Comparison of ENCODE assay signal across 8 cellular contexts in genomic region chr11:66277475-66278391, GRCh38. TPM values are rescaled to one million over a fixed set of nuclear protein-coding genes. Genes with fewer than 3 reads are reported as not detected.
A peak's percentile ranks its signal among the peaks of the same experiment; 100 is the strongest.
DNase-seq lines count a peak whose midpoint lies in the region; ATAC-seq and TF ChIP-seq lines count a peak whose summit lies in the region.

Gene CNIH2, plus strand, starts transcription at chr11:66278175. Its CDS starts 282 bp downstream, at chr11:66278457.

- peak within 1 kb of the TSS; percentile 48 for H3K27ac Mint-ChIP-seq in activated T-helper 1 cell treated with anti-CD3 and anti-CD28 coated beads, Interleukin-12 subunit alpha, Interleukin-12 subunit beta, Interleukin-2, Interleukin-4 antibody, amounts not matched to agents 30 ng/mL and 10 ng/mL and 1 ng/mL, durations not matched to agents 14 hours and 24 hours and 36 hours

- H3K36me3 ChIP-seq in heart left ventricle, result peaks cover 4 to 39% (median 36%) of the 10 kb centered on the region in 9 donors

- peak in 2 of 4 donors; percentile 7 to 27 for ATAC-seq in heart left ventricle
- ATAC-seq in GM18861 (IDR thresholded peaks at IDR 0.05; ENCODE audit: unreplicated experiment), result no peak

- peaks cover 20% of the 10 kb centered on the region for H3K36me3 Mint-ChIP-seq in activated T-helper 1 cell treated with anti-CD3 and anti-CD28 coated beads, Interleukin-12 subunit alpha, Interleukin-12 subunit beta, Interleukin-2, Interleukin-4 antibody, amounts not matched to agents 30 ng/mL and 10 ng/mL and 1 ng/mL, durations not matched to agents 14 hours and 24 hours and 36 hours (ENCODE audit: low read depth)

- H3K4me3 ChIP-seq in heart left ventricle, result peak within 1 kb of the TSS in 9 of 12 donors; percentile 22 to 53 (median 41)
- H3K4me3 ChIP-seq in skeletal muscle cell (ENCODE audit: low read depth, low read length), result peak within 1 kb of the TSS; percentile 38

- TF ChIP-seq POLR2A in heart left ventricle (IDR thresholded peaks at IDR 0.05), result peak in 1 of 2 donors; percentile 19

- 5 to 34% (median 7%) methylated on average over 10 to 89 of the region's 89 CpGs for WGBS in heart left ventricle, 4 donors

- H3K9me3 Mint-ChIP-seq in activated T-helper 1 cell treated with anti-CD3 and anti-CD28 coated beads, Interleukin-12 subunit alpha, Interleukin-12 subunit beta, Interleukin-2, Interleukin-4 antibody, amounts not matched to agents 30 ng/mL and 10 ng/mL and 1 ng/mL, durations not matched to agents 14 hours and 24 hours and 36 hours, result no peaks in the 10 kb centered on the region

- intact Hi-C loops in activated T-helper 1 cell treated with anti-CD3 and anti-CD28 coated beads, Interleukin-12 subunit alpha, Interleukin-12 subunit beta, Interleukin-2, Interleukin-4 antibody, amounts not matched to agents 30 ng/mL and 10 ng/mL and 1 ng/mL, durations not matched to agents 14 hours and 24 hours and 36 hours (cut with micrococcal nuclease), result loop anchor here (1.0 kb wide), 1 partner anchor 9 kb away; the partner anchor contains the start of gene RAB1B
- intact Hi-C loops in heart left ventricle (cut with DNase I), result no loop called here

- no peak for TF ChIP-seq CTCF in heart left ventricle (IDR thresholded peaks at IDR 0.05)

- peaks cover 10% of the 10 kb centered on the region for H3K27me3 Mint-ChIP-seq in activated T-helper 1 cell treated with anti-CD3 and anti-CD28 coated beads, Interleukin-12 subunit alpha, Interleukin-12 subunit beta, Interleukin-2, Interleukin-4 antibody, amounts not matched to agents 30 ng/mL and 10 ng/mL and 1 ng/mL, durations not matched to agents 14 hours and 24 hours and 36 hours (ENCODE audit: insufficient read depth)

- peak within 1 kb of the TSS; percentile 61 for H3K4me3 Mint-ChIP-seq in activated T-helper 1 cell treated with anti-CD3 and anti-CD28 coated beads, Interleukin-12 subunit alpha, Interleukin-12 subunit beta, Interleukin-2, Interleukin-4 antibody, amounts not matched to agents 30 ng/mL and 10 ng/mL and 1 ng/mL, durations not matched to agents 14 hours and 24 hours and 36 hours

- peaks cover 13% of the 10 kb centered on the region for H3K4me1 Mint-ChIP-seq in activated T-helper 1 cell treated with anti-CD3 and anti-CD28 coated beads, Interleukin-12 subunit alpha, Interleukin-12 subunit beta, Interleukin-2, Interleukin-4 antibody, amounts not matched to agents 30 ng/mL and 10 ng/mL and 1 ng/mL, durations not matched to agents 14 hours and 24 hours and 36 hours (ENCODE audit: low read depth)

- H3K27me3 ChIP-seq in heart left ventricle, result no peaks in the 10 kb centered on the region

- H3K4me1 ChIP-seq in heart left ventricle, result peaks cover 0 to 22% (median 13%) of the 10 kb centered on the region in 12 donors

- DNase-seq in DMS79 treated with DMSO at 0.1 percent for 48 hours (lab: John Stamatoyannopoulos, UW), result peak; percentile 73
- DNase-seq in DMS79 (lab: John Stamatoyannopoulos, UW), result no peak
- DNase-seq in NCI-H1105 treated with DMSO at 0.1 percent for 48 hours (lab: John Stamatoyannopoulos, UW), result peak; percentile 30
- peak; percentile 51 for DNase-seq in activated T-helper 1 cell treated with anti-CD3 and anti-CD28 coated beads, Interleukin-12 subunit alpha, Interleukin-12 subunit beta, Interleukin-2, Interleukin-4 antibody, amounts not matched to agents 30 ng/mL and 10 ng/mL and 1 ng/mL, durations not matched to agents 14 hours and 24 hours and 36 hours (ENCODE audit: low spot score)
- DNase-seq in heart left ventricle, result no peak
- no peak for DNase-seq in skeletal muscle cell (ENCODE audit: low read depth)
- DNase-seq in SK-N-DZ (ENCODE audit: low spot score), result no peak

- peak within 1 kb of the TSS in 4 of 12 donors; percentile 13 to 80 (median 28) for H3K27ac ChIP-seq in heart left ventricle

- H3K9me3 ChIP-seq in heart left ventricle, result no peaks in the 10 kb centered on the region

RNA-seq across cellular contexts. Expression of gene CNIH2, which starts in this region (rescaled TPM):
- total RNA-seq in activated T-helper 1 cell treated with anti-CD3 and anti-CD28 coated beads, Interleukin-12 subunit alpha, Interleukin-12 subunit beta, Interleukin-2, Interleukin-4 antibody, amounts not matched to agents 30 ng/mL and 10 ng/mL and 1 ng/mL, durations not matched to agents 14 hours and 24 hours and 36 hours, result 1.7 and 1.8 TPM in 2 replicates
- under 1 TPM in 2 of 9 donors, not detected in 7; 0.25 to 0.40 TPM for total RNA-seq in heart left ventricle
- polyA plus RNA-seq in heart left ventricle, result under 1 TPM in 1 of 2 donors, not detected in 1; 0.08 TPM
- polyA plus RNA-seq in SK-N-DZ (2014; cell fraction: cytosol; rRNA removed), result 9.1 and 13.5 TPM in 2 replicates
- polyA plus RNA-seq in SK-N-DZ (2014; cell fraction: nucleus; rRNA removed), result 9.0 and 14.4 TPM in 2 replicates

Comparison
In these comparisons a context has a peak if more than half of its experiments do, and no peak if none do; other contexts are left out.
1. DNase-seq: peak in DMS79 treated with DMSO at 0.1 percent for 48 hours (single experiment), NCI-H1105 treated with DMSO at 0.1 percent for 48 hours (single experiment) and activated T-helper 1 cell treated with anti-CD3 and anti-CD28 coated beads, Interleukin-12 subunit alpha, Interleukin-12 subunit beta, Interleukin-2, Interleukin-4 antibody, amounts not matched to agents 30 ng/mL and 10 ng/mL and 1 ng/mL, durations not matched to agents 14 hours and 24 hours and 36 hours (single experiment); none in DMS79 (single experiment), heart left ventricle (0 of 5), skeletal muscle cell (single experiment) and SK-N-DZ (single experiment).